Comparison of ENCODE assay signal across 27 cellular contexts in genomic region chr1:16126738-16127515, GRCh38. TPM values are rescaled to one million over a fixed set of nuclear protein-coding genes. Genes with fewer than 3 reads are reported as not detected.
DNase-seq lines count a peak whose midpoint lies in the region; ATAC-seq and TF ChIP-seq lines count a peak whose summit lies in the region.
"Had no signal": no experiment of that assay in that cellular context is flagged by ENCODE, and none has a peak within 500 bp of the region (broad histone marks: within the 10 kb centered on the region; RNA-seq: fewer than 3 reads in every experiment).

No MANE protein-coding gene starts in this region.

- in situ Hi-C loops in Panc1 (cut with HindIII; ENCODE audit: low pct_unique_long_range_greater_than_20kb, low sequenced_read_pairs), result no loop called here

- H3K4me1 ChIP-seq in H9 (ENCODE audit: insufficient read depth, low read length) (peaks cover 2% of the 10 kb centered on the region; the same call in 1 of the 2 replicates), Panc1 (ENCODE audit: control insufficient read depth, insufficient read depth, low read length) (peaks cover 91% of the 10 kb centered on the region), left ventricle myocardium inferior (peaks cover 65% of the 10 kb centered on the region), thyroid gland (peaks cover 0 to 10% of the 10 kb centered on the region in 2 donors)
- H3K4me1 ChIP-seq: pancreas had no signal

- H3K27ac ChIP-seq in H9 (ENCODE audit: insufficient read length, low read depth, low read length) (no peak overlapping the region), Panc1 (ENCODE audit: low read length) (peak overlapping the region; percentile 84), left ventricle myocardium inferior (replicated peaks) (peak overlapping the region; percentile 80), thyroid gland (peak overlapping the region in 2 of 3 donors; percentile 24 to 61)
- H3K27ac ChIP-seq: lower lobe of right lung, pancreas, upper lobe of right lung had no signal

- H3K23ac ChIP-seq in H9 (ENCODE audit: insufficient read length, low read depth, low read length), result no peak overlapping the region

- H2AK5ac ChIP-seq in H9 (ENCODE audit: insufficient read length, low read length), result no peak overlapping the region

- no peaks in the 10 kb centered on the region for H3K79me1 ChIP-seq in H9 (ENCODE audit: insufficient read depth, low read depth, low read length, poor library complexity, severe bottlenecking)

- peak overlapping the region in 2 of 3 experiments; percentile 32 to 57; a peak in 2 of 7 replicates for H3K27ac Mint-ChIP-seq in H9
- no peak overlapping the region for H3K27ac Mint-ChIP-seq in activated CD8-positive, alpha-beta memory T cell treated with anti-CD3 and anti-CD28 coated beads, Interleukin-2, amount 10 ng/mL, durations not matched to agents 7 days and 5 days
- H3K27ac Mint-ChIP-seq: activated naive CD8-positive, alpha-beta T cell treated with anti-CD3 and anti-CD28 coated beads, Interleukin-2, amount 10 ng/mL, durations not matched to agents 7 days and 5 days; T-helper 2 cell treated with Interferon-gamma antibody and Interleukin-4, amounts not matched to agents 5 μg/mL and 100 μg/mL, for 36 hours had no signal

- H3K9me3 Mint-ChIP-seq in H9, result no peaks in the 10 kb centered on the region
- H3K9me3 Mint-ChIP-seq in activated CD8-positive, alpha-beta memory T cell treated with anti-CD3 and anti-CD28 coated beads, Interleukin-2, amount 10 ng/mL, durations not matched to agents 7 days and 5 days (ENCODE audit: low read depth), result no peaks in the 10 kb centered on the region
- H3K9me3 Mint-ChIP-seq: activated naive CD8-positive, alpha-beta T cell treated with anti-CD3 and anti-CD28 coated beads, Interleukin-2, amount 10 ng/mL, durations not matched to agents 7 days and 5 days; CD4-positive, alpha-beta memory T cell; central memory CD8-positive, alpha-beta T cell; nephron; T-helper 2 cell treated with Interferon-gamma antibody and Interleukin-4, amounts not matched to agents 5 μg/mL and 100 μg/mL, for 36 hours had no signal

- H2BK5ac ChIP-seq in H9 (ENCODE audit: insufficient read length, low read length), result no peak overlapping the region

- no peaks in the 10 kb centered on the region for H3K27me3 Mint-ChIP-seq in H9 (ENCODE audit: low read depth)
- H3K27me3 Mint-ChIP-seq in activated CD8-positive, alpha-beta memory T cell treated with anti-CD3 and anti-CD28 coated beads, Interleukin-2, amount 10 ng/mL, durations not matched to agents 7 days and 5 days, result peaks cover 7% of the 10 kb centered on the region
- H3K27me3 Mint-ChIP-seq: activated naive CD8-positive, alpha-beta T cell treated with anti-CD3 and anti-CD28 coated beads, Interleukin-2, amount 10 ng/mL, durations not matched to agents 7 days and 5 days; central memory CD8-positive, alpha-beta T cell had no signal

- BruUV-seq in Panc1 (replicated peaks; lab: Mats Ljungman, UMichigan), result no TSS peak

- no peak overlapping the region for H2BK12ac ChIP-seq in H9 (ENCODE audit: insufficient read length, low read depth, low read length)

- H3K4me1 Mint-ChIP-seq in H9, result peaks cover 23 to 24% of the 10 kb centered on the region in 2 experiments
- H3K4me1 Mint-ChIP-seq in activated CD8-positive, alpha-beta memory T cell treated with anti-CD3 and anti-CD28 coated beads, Interleukin-2, amount 10 ng/mL, durations not matched to agents 7 days and 5 days, result peaks cover 12% of the 10 kb centered on the region

- DNase-seq in H9 (no peak), Panc1 (ENCODE audit: low read depth, low spot score) (no peak), left ventricle myocardium inferior (peak; percentile 18), thyroid gland (no peak), omental fat pad (ENCODE audit: low spot score) (no peak)
- DNase-seq in activated CD8-positive, alpha-beta memory T cell treated with anti-CD3 and anti-CD28 coated beads, Interleukin-2, amount 10 ng/mL, durations not matched to agents 7 days and 5 days, result no peak
- DNase-seq: activated CD4-positive, alpha-beta T cell treated with anti-CD3 and anti-CD28 coated beads for 4 hours; activated gamma-delta T cell; activated naive CD8-positive, alpha-beta T cell treated with anti-CD3 and anti-CD28 coated beads, Interleukin-2, amount 10 ng/mL, durations not matched to agents 7 days and 5 days; activated T-cell treated with anti-CD3 and anti-CD28 coated beads, Interleukin-2, amount 50 U/mL, for 1 hour; CD4-positive, alpha-beta memory T cell; dermis blood vessel endothelial cell; lower lobe of right lung; NCI-H1436; NCI-H2081 treated with DMSO at 0.1 percent for 48 hours; NCI-H345; NCI-H748 treated with DMSO at 0.1 percent for 48 hours; stimulated activated CD4-positive, alpha-beta T cell treated with anti-CD3 and anti-CD28 coated beads, Interleukin-12 subunit alpha, Interleukin-12 subunit beta, amount 100 ng/mL, for 4 hours; stimulated activated CD4-positive, alpha-beta T cell treated with anti-CD3 and anti-CD28 coated beads, Interleukin-4, amount 100 ng/mL, for 1 hour; upper lobe of right lung had no signal

- no peak overlapping the region for H2AFZ ChIP-seq in H9 (ENCODE audit: low read length)

- H2BK20ac ChIP-seq in H9 (ENCODE audit: low read depth, low read length, poor library complexity, severe bottlenecking), result no peak overlapping the region

- no peak overlapping the region for H3K4ac ChIP-seq in H9 (ENCODE audit: low read depth, low read length)

- no peaks in the 10 kb centered on the region for H3K79me2 ChIP-seq in H9 (ENCODE audit: insufficient read depth, low read length)

- no peak overlapping the region for H4K8ac ChIP-seq in H9 (replicated peaks; ENCODE audit: insufficient read length, low read depth, low read length)

- H2BK120ac ChIP-seq in H9 (ENCODE audit: low read depth, low read length, poor library complexity, severe bottlenecking), result no peak overlapping the region

- H3K4me3 ChIP-seq in Panc1 (ENCODE audit: low read depth in 2 of 2, low read length in 2 of 2) (no peak overlapping the region), left ventricle myocardium inferior (no peak overlapping the region), thyroid gland (replicated peaks in 1 of 3) (no peak overlapping the region)
- H3K4me3 ChIP-seq: GM12878, lower lobe of right lung, pancreas, upper lobe of right lung had no signal

- POLR2A ChIA-PET in Panc1 (lab: Charles Lee), result no interaction called here

- no peak overlapping the region for H3K4me2 ChIP-seq in H9 (ENCODE audit: insufficient read depth, insufficient read length, low read length)

- H3K36me3 ChIP-seq in Panc1 (ENCODE audit: control insufficient read depth, insufficient read depth, low read length), result peaks cover 23% of the 10 kb centered on the region
- peaks cover 73% of the 10 kb centered on the region for H3K36me3 ChIP-seq in left ventricle myocardium inferior
- H3K36me3 ChIP-seq in thyroid gland, result peaks cover 59 to 60% of the 10 kb centered on the region in 2 donors

- intact Hi-C loops in Panc1 (cut with micrococcal nuclease; ENCODE audit: unreplicated experiment) (loop anchor here (10.0 kb wide), 1 partner anchor 58 kb away; no protein-coding TSS in a partner anchor), left ventricle myocardium inferior (cut with micrococcal nuclease) (no loop called here), thyroid gland (cut with DNase I) (no loop called here)

- peaks cover 39 to 81% (median 49%) of the 10 kb centered on the region in 3 experiments for H3K36me3 Mint-ChIP-seq in H9 (ENCODE audit: insufficient read depth in 1 of 3, low read depth in 3 of 3)
- no peaks in the 10 kb centered on the region for H3K36me3 Mint-ChIP-seq in activated CD8-positive, alpha-beta memory T cell treated with anti-CD3 and anti-CD28 coated beads, Interleukin-2, amount 10 ng/mL, durations not matched to agents 7 days and 5 days
- H3K36me3 Mint-ChIP-seq: activated naive CD8-positive, alpha-beta T cell treated with anti-CD3 and anti-CD28 coated beads, Interleukin-2, amount 10 ng/mL, durations not matched to agents 7 days and 5 days; CD4-positive, alpha-beta memory T cell had no signal

- no peak overlapping the region for H3K4me3 Mint-ChIP-seq in H9
- no peak overlapping the region for H3K4me3 Mint-ChIP-seq in activated CD8-positive, alpha-beta memory T cell treated with anti-CD3 and anti-CD28 coated beads, Interleukin-2, amount 10 ng/mL, durations not matched to agents 7 days and 5 days
- H3K4me3 Mint-ChIP-seq: activated naive CD8-positive, alpha-beta T cell treated with anti-CD3 and anti-CD28 coated beads, Interleukin-2, amount 10 ng/mL, durations not matched to agents 7 days and 5 days; CD4-positive, alpha-beta memory T cell; central memory CD8-positive, alpha-beta T cell; nephron; T-helper 2 cell treated with Interferon-gamma antibody and Interleukin-4, amounts not matched to agents 5 μg/mL and 100 μg/mL, for 36 hours had no signal

- no peak overlapping the region for H3K14ac ChIP-seq in H9 (ENCODE audit: insufficient read depth, low read length)

- no peak overlapping the region for H2BK15ac ChIP-seq in H9 (ENCODE audit: low read depth, low read length)

- H3K23me2 ChIP-seq in H9 (ENCODE audit: insufficient read length, low read depth, low read length, poor library complexity, severe bottlenecking), result no peaks in the 10 kb centered on the region

- no peak overlapping the region for H3T11ph ChIP-seq in H9 (ENCODE audit: low read length)

- TF ChIP-seq CTCF in H9 (conservative IDR thresholded peaks at IDR 0.05) (no peak), Panc1 (IDR thresholded peaks at IDR 0.05) (no peak), left ventricle myocardium inferior (IDR thresholded peaks at IDR 0.05; ENCODE audit: borderline replicate concordance) (no peak), thyroid gland (IDR thresholded peaks at IDR 0.05) (no peak), omental fat pad (IDR thresholded peaks at IDR 0.05) (no peak)

- no peak overlapping the region for H4K5ac ChIP-seq in H9 (ENCODE audit: insufficient read length, low read depth, low read length)

- no peak for ATAC-seq in Panc1
- no peak for ATAC-seq in activated CD8-positive, alpha-beta memory T cell treated with anti-CD3 and anti-CD28 coated beads, Interleukin-2, amount 10 ng/mL, durations not matched to agents 7 days and 5 days
- ATAC-seq in omental fat pad (ENCODE audit: low FRiP score), result no peak
- ATAC-seq in GM19035 (IDR thresholded peaks at IDR 0.05; ENCODE audit: unreplicated experiment), result no peak
- ATAC-seq: GM12878, lower lobe of right lung, upper lobe of right lung had no signal

- WGBS in H9 (ENCODE audit: extremely low coverage, insufficient read length, low lambda C conversion rate), result no CpG with 5 or more reads among the region's 13 CpGs
- WGBS in thyroid gland, 2 donors, result 89 to 92% methylated on average over 11 to 13 of the region's 13 CpGs

- H3K18ac ChIP-seq in H9 (ENCODE audit: insufficient read length, low read depth, low read length), result no peak overlapping the region

- H3K27me3 ChIP-seq in H9 (ENCODE audit: insufficient read depth, low read length), result no peaks in the 10 kb centered on the region
- H3K27me3 ChIP-seq in Panc1 (ENCODE audit: control insufficient read depth, insufficient read depth, low read length), result no peaks in the 10 kb centered on the region
- no peaks in the 10 kb centered on the region for H3K27me3 ChIP-seq in left ventricle myocardium inferior (ENCODE audit: low read depth)
- no peaks in the 10 kb centered on the region for H3K27me3 ChIP-seq in thyroid gland
- H3K27me3 ChIP-seq: pancreas, upper lobe of right lung had no signal

- no peak overlapping the region for H4K91ac ChIP-seq in H9 (ENCODE audit: insufficient read length, low read depth, low read length)

- no peak for TF ChIP-seq POLR2A in thyroid gland (IDR thresholded peaks at IDR 0.05)

- no peak overlapping the region for H3K56ac ChIP-seq in H9 (ENCODE audit: insufficient read length, low read depth, low read length)

- H3K9me3 ChIP-seq in H9 (ENCODE audit: control insufficient read depth, low read depth, low read length) (no peaks in the 10 kb centered on the region), Panc1 (ENCODE audit: control insufficient read depth, insufficient read depth, low read depth, low read length) (no peaks in the 10 kb centered on the region), left ventricle myocardium inferior (replicated peaks) (no peaks in the 10 kb centered on the region), thyroid gland (no peaks in the 10 kb centered on the region)
- H3K9me3 ChIP-seq: lower lobe of right lung, pancreas, upper lobe of right lung had no signal

- H4K20me1 ChIP-seq in H9 (ENCODE audit: control insufficient read depth, insufficient read depth, insufficient read length), result no peaks in the 10 kb centered on the region

- H3K9ac ChIP-seq in H9 (ENCODE audit: extremely low read depth, insufficient read length, low read length), result no peak overlapping the region

- CTCF ChIA-PET in Panc1 (lab: Charles Lee), result no interaction called here
- CTCF ChIA-PET in activated CD8-positive, alpha-beta memory T cell treated with anti-CD3 and anti-CD28 coated beads, Interleukin-2, amount 10 ng/mL, durations not matched to agents 7 days and 5 days (lab: Charles Lee), result interaction anchor here (1.5 kb wide), 1 partner anchor 44 kb away, joined by 3 read pairs; no protein-coding TSS in a partner anchor

RNA-seq across cellular contexts. Expression of gene EPHA2, which starts 28.9 kb away (rescaled TPM):
- total RNA-seq in H9 (2021) (32.8 and 33.1 TPM in 2 replicates), Panc1 (2021; ENCODE audit: unreplicated experiment) (263 TPM), left ventricle myocardium inferior (9.6 TPM), thyroid gland (10 to 100 TPM; 22.3 to 53.2 (median 29.3) TPM), omental fat pad (10 to 100 TPM; 15.3 to 41.8 (median 28.6) TPM)
- 254 TPM for polyA plus RNA-seq in Panc1 (2012; ENCODE audit: insufficient read length)
- not detected for total RNA-seq in activated CD8-positive, alpha-beta memory T cell treated with anti-CD3 and anti-CD28 coated beads, Interleukin-2, amount 10 ng/mL, durations not matched to agents 7 days and 5 days
- total RNA-seq: activated naive CD8-positive, alpha-beta T cell treated with anti-CD3 and anti-CD28 coated beads, Interleukin-2, amount 10 ng/mL, durations not matched to agents 7 days and 5 days; CD4-positive, alpha-beta memory T cell had no signal
- polyA plus RNA-seq: CD4-positive, alpha-beta memory T cell had no signal

RNA-seq across cellular contexts. Expression of gene FAM131C, which starts 53.5 kb away (rescaled TPM):
- total RNA-seq in H9 (2021) (0.48 and 0.61 TPM in 2 replicates), Panc1 (2021; ENCODE audit: unreplicated experiment) (3.4 TPM), left ventricle myocardium inferior (5.4 TPM), thyroid gland (1 to 10 TPM in 3 of 4 donors, under 1 TPM in 1; 0.42 to 2.7 (median 1.5) TPM), omental fat pad (not detected)
- polyA plus RNA-seq in Panc1 (2012; ENCODE audit: insufficient read length), result 6.9 TPM
- total RNA-seq in activated CD8-positive, alpha-beta memory T cell treated with anti-CD3 and anti-CD28 coated beads, Interleukin-2, amount 10 ng/mL, durations not matched to agents 7 days and 5 days, result 1 to 10 TPM in 1 of 2 experiments, under 1 TPM in 1; 0.91 to 1.8 TPM
- total RNA-seq: CD4-positive, alpha-beta memory T cell; dermis blood vessel endothelial cell; GM12878; lower lobe of right lung; mononuclear cell; upper lobe of right lung had no signal
